In the genomic region with DNA sequence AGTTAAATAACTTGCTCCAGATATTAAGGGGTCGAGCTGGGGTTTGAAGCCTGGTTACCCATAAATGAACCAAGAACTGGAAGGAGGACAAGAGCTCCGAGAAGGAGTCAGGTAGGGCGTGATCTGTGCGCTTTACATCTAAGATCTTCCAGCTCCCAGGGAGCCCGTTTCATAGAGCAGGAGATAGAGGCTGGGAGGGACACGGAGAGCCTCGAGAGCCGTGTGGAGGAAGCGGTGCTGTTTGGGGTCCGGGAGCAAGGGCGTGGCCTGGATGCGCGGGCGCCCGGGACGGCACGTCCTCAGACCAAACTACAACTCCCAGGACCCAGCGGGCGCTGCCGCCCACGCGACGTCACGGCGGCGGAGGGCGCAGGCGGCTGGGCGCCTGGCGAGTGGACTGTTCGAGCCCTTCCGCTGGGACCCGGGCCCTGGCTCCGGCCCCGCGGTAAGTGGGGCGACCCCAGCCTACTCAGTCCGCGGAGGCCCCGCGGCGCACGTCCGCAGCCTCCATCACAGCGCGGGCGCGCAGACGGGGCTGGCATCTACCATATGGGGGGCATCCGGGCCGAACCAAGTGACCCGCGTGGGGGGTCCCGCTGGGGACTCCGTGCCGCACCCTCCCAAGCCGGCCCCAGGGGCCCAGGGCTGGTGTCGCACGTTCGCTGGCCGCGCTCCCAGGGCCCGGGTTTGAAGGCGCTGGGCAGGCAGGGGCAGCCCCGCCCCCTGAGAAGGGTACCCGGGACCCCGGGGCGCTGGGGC, we compare ENCODE assay signal across 1 cellular context.
TF ChIP-seq lines count a peak whose summit lies in the region.

TSS of gene BCKDK (plus strand) at position 352 of the 759 bp plus-strand sequence. CDS start 838 bp downstream, outside the sequence.

TF ChIP-seq in SK-N-SH, 30 proteins besides CTCF, POLR2A, EP300 and RAD21 (continued from another document):
- TF ChIP-seq FOSL2 (IDR thresholded peaks at IDR 0.05; ENCODE audit: borderline replicate concordance, low read depth) = no peak
